In the genomic region with DNA sequence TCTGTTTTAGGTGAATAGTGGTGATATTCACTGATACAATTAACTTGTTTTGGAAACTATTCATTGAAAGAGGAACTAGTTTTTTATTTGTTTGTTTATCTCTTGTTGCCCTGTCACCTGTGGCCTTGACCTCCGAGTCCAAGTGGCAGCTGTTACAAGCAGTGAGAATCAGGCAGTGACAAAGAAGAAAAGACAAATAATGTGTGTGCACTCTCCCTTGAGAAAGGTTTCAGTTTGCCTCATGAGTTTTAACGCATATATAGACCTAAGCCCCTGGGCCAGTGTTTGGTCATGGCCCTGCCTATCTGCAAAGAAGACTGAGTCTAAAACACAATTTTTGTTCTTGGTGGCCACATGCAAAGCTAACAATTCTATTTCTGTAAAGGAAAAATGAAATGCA, we compare ENCODE assay signal across 13 cellular contexts. TPM values are rescaled to one million over a fixed set of nuclear protein-coding genes. Genes with fewer than 3 reads are reported as not detected.
DNase-seq lines count a peak whose midpoint lies in the region; ATAC-seq, FAIRE-seq and TF ChIP-seq lines count a peak whose summit lies in the region.
"Had no signal": no experiment of that assay in that cellular context is flagged by ENCODE, and none has a peak within 500 bp of the region (broad histone marks: within the 10 kb centered on the region; RNA-seq: fewer than 3 reads in every experiment).

No MANE protein-coding gene starts in this region.

- POLR2A ChIA-PET in K562 (lab: Yijun Ruan, JAX), result no interaction called here

- no peak for TF ChIP-seq POLR2A in K562 (conservative IDR thresholded peaks at IDR 0.05)
- TF ChIP-seq POLR2A in erythroblast (IDR thresholded peaks at IDR 0.05; ENCODE audit: low read length), result no peak

- H3K9me1 ChIP-seq in K562 (ENCODE audit: control insufficient read depth, insufficient read depth, low read length), result no peaks in the 10 kb centered on the region

- CTCF ChIA-PET in K562 (lab: Yijun Ruan, JAX; ENCODE audit: low intra/inter-chr PET ratio), result no interaction called here

- H3K4me2 ChIP-seq in K562 (ENCODE audit: insufficient read depth, low read length), result no peak overlapping the region

- no peak for FAIRE-seq in K562 (lab: Jason Lieb, UNC)
- FAIRE-seq: small intestine had no signal

- H3K27me3 ChIP-seq in K562 (ENCODE audit: control insufficient read depth in 2 of 2, insufficient read depth in 2 of 2, low read length in 2 of 2), result no peaks in the 10 kb centered on the region
- no peaks in the 10 kb centered on the region for H3K27me3 ChIP-seq in heart right ventricle

- in situ Hi-C loops in K562 (cut with MboI), result no loop called here

- 6% methylated on average over 2 of the region's 2 CpGs for WGBS in K562 (ENCODE audit: insufficient coverage, low coverage, missing lambda C conversion rate)
- WGBS in heart right ventricle, 2 donors, result 60 to 92% methylated on average over 2 of the region's 2 CpGs

- no peak overlapping the region for H3K9ac ChIP-seq in K562 (ENCODE audit: insufficient read depth in 1 of 2, low read depth in 2 of 2, low read length in 2 of 2)

- intact Hi-C loops in K562 (cut with micrococcal nuclease) (no loop called here), heart right ventricle (cut with DNase I) (no loop called here)

- TF ChIP-seq RAD21 in K562 (CRISPR knock-in tag; conservative IDR thresholded peaks at IDR 0.05 in 1 of 2, IDR thresholded peaks at IDR 0.05 in 1 of 2), result no peak

- no peaks in the 10 kb centered on the region for H4K20me1 ChIP-seq in K562 (replicated peaks; ENCODE audit: control insufficient read depth, insufficient read depth, low read length)

- H3K9me3 ChIP-seq in K562 (replicated peaks; ENCODE audit: control insufficient read depth, insufficient read depth, low read depth, low read length) (no peaks in the 10 kb centered on the region; the same call in 1 of the 2 replicates), heart right ventricle (no peaks in the 10 kb centered on the region)

- no peak overlapping the region for H3K4me3 ChIP-seq in K562
- H3K4me3 ChIP-seq in heart right ventricle, result no peak overlapping the region

- H2AFZ ChIP-seq in K562 (ENCODE audit: low read depth, low read length), result no peak overlapping the region

- H3K79me2 ChIP-seq in K562 (ENCODE audit: control insufficient read depth, insufficient read depth, low read length), result no peaks in the 10 kb centered on the region; the same call in 2 of the 3 replicates

- no peaks in the 10 kb centered on the region for H3K4me1 ChIP-seq in K562 (replicated peaks in 1 of 2; ENCODE audit: control insufficient read depth in 2 of 2, insufficient read depth in 2 of 2, low read length in 2 of 2)
- H3K4me1 ChIP-seq in heart right ventricle, result no peaks in the 10 kb centered on the region

- H3K36me3 ChIP-seq in K562 (ENCODE audit: control insufficient read depth, insufficient read depth, low read length) (no peaks in the 10 kb centered on the region), heart right ventricle (peaks cover 0 to 5% (median 0%) of the 10 kb centered on the region in 9 donors)

- BruUV-seq in K562 (replicated peaks; lab: Mats Ljungman, UMichigan), result no TSS peak

- H3K27ac ChIP-seq in K562 (ENCODE audit: extremely low read depth, low read depth, low read length) (no peak overlapping the region), heart right ventricle (no peak overlapping the region)

- DNase-seq in K562 (ENCODE audit: extremely low read depth in 1 of 4, low spot score in 3 of 4) (no peak), erythroblast (lab: John Stamatoyannopoulos, UW) (no peak), NCI-H2107 (lab: John Stamatoyannopoulos, UW) (no peak), heart right ventricle (no peak)
- DNase-seq in stimulated activated CD4-positive, alpha-beta T cell treated with anti-CD3 and anti-CD28 coated beads, Interleukin-4, amount 100 ng/mL, for 24 hours, result no peak
- DNase-seq: activated CD4-positive, alpha-beta T cell treated with anti-CD3 and anti-CD28 coated beads, Interleukin-2, amount 50 U/mL, for 4 hours; activated naive CD8-positive, alpha-beta T cell treated with anti-CD3 and anti-CD28 coated beads for 36 hours; CD8-positive, alpha-beta T cell; NCI-H446; small intestine had no signal

- no peak for TF ChIP-seq EP300 in K562 (IDR thresholded peaks at IDR 0.05; ENCODE audit: low read length)

- no peak for TF ChIP-seq CTCF in K562 (IDR thresholded peaks at IDR 0.05 in 2 of 3, conservative IDR thresholded peaks at IDR 0.05 in 1 of 3; ENCODE audit: insufficient read depth in 2 of 3, low read depth in 1 of 3, low read length in 3 of 3)
- no peak for TF ChIP-seq CTCF in heart right ventricle (IDR thresholded peaks at IDR 0.05)

- ATAC-seq in GM18519 (IDR thresholded peaks at IDR 0.05; ENCODE audit: low FRiP score, unreplicated experiment) (peak; percentile 97), GM21390 (IDR thresholded peaks at IDR 0.05; ENCODE audit: unreplicated experiment) (peak; percentile 98), HG03045 (IDR thresholded peaks at IDR 0.05; ENCODE audit: unreplicated experiment) (peak; percentile 99), K562 (no peak), heart right ventricle (no peak)
- ATAC-seq: CD8-positive, alpha-beta T cell had no signal

TF ChIP-seq in K562, 482 proteins besides CTCF, POLR2A, EP300 and RAD21:
- no peak for TF ChIP-seq PYGO2 (tag; IDR thresholded peaks at IDR 0.05)
- no peak for TF ChIP-seq NR2C1 (IDR thresholded peaks at IDR 0.05)
- peak; percentile 47 for TF ChIP-seq NR2C1 (tag; IDR thresholded peaks at IDR 0.05)
TF ChIP-seq in K562: peak in this region for 1.

RNA-seq across cellular contexts. Expression of a gene that starts 15.3 kb away (rescaled TPM):
- total RNA-seq in K562 (2011; cell fraction: chromatin; rRNA removed; ENCODE audit: low replicate concordance), result 4.0 and 9.1 TPM in 2 replicates
- 1.6 and 2.8 TPM in 2 replicates for total RNA-seq in K562 (2011; cell fraction: nucleolus; rRNA removed)
- total RNA-seq in K562 (2011; cell fraction: nucleoplasm; rRNA removed), result 4.9 and 8.3 TPM in 2 replicates
- 2.6 and 3.4 TPM in 2 replicates for total RNA-seq in K562 (2014; rRNA removed)
- total RNA-seq in K562 (2014; rRNA removed; fragmentation: Illumina TruSeq; extraction: Trizol), result 7.2 and 9.3 TPM in 2 replicates
- total RNA-seq in K562 (2015; rRNA removed; fragmentation: Illumina TruSeq; extraction: Trizol), result 6.4 and 6.8 TPM in 2 replicates
- total RNA-seq in K562 (2021), result 5.4 and 5.5 TPM in 2 replicates
- 11.6 and 11.9 TPM in 2 replicates for polyA plus RNA-seq in K562 (2011; rRNA removed)
- polyA plus RNA-seq in K562 (2011; cell fraction: cytosol; rRNA removed), result 1.9 and 6.1 TPM in 2 replicates
- polyA plus RNA-seq in K562 (2011; cell fraction: nucleus; rRNA removed), result 2.9 and 6.4 TPM in 2 replicates
- polyA plus RNA-seq in K562 (2012), result 5.5 and 6.2 TPM in 2 replicates
- 5.5 TPM in 2 replicates for polyA plus RNA-seq in K562 (2014; fragmentation: Illumina TruSeq; extraction: Trizol)
- 10 to 100 TPM; 10.3 to 10.7 TPM for polyA plus RNA-seq in K562 (2014; fragmentation: Nextera tagmentation; extraction: Ambion mirVana)
- polyA plus RNA-seq in K562 (2014; rRNA removed), result 4.8 and 7.6 TPM in 2 replicates
- 11.3 and 18.8 TPM in 2 replicates for polyA minus RNA-seq in K562 (2011; rRNA and poly(A)+ RNA removed)
- 5.8 and 12.7 TPM in 2 replicates for polyA minus RNA-seq in K562 (2011; cell fraction: cytosol; rRNA and poly(A)+ RNA removed)
- 7.8 and 23.2 TPM in 2 replicates for polyA minus RNA-seq in K562 (2011; cell fraction: nucleus; rRNA and poly(A)+ RNA removed)
- total RNA-seq in heart right ventricle, result 1 to 10 TPM in 5 of 10 donors, under 1 TPM in 5; 0.17 to 9.5 (median 0.96) TPM
- under 1 TPM; 0.07 to 0.58 TPM for polyA plus RNA-seq in heart right ventricle
- total RNA-seq: CD8-positive, alpha-beta T cell had no signal

Comparison
In these comparisons a context has a peak if more than half of its experiments do, and no peak if none do; other contexts are left out.
1. ATAC-seq: peak in GM18519 (single experiment), GM21390 (single experiment) and HG03045 (single experiment); none in K562 (single experiment) and heart right ventricle (0 of 8).